ENCODE assay signal across 8 cellular contexts in genomic region chr12:6606331-6607131, GRCh38. TPM values are rescaled to one million over a fixed set of nuclear protein-coding genes. Genes with fewer than 3 reads are reported as not detected.
DNase-seq lines count a peak whose midpoint lies in the region; ATAC-seq and TF ChIP-seq lines count a peak whose summit lies in the region.

No MANE protein-coding gene starts in this region.

- H3K4me3 ChIP-seq in mesendoderm (ENCODE audit: low read length) = peak overlapping the region; percentile 39

- CTCF ChIA-PET in activated CD8-positive, alpha-beta T cell treated with anti-CD3 and anti-CD28 coated beads for 36 hours (lab: Charles Lee) = interaction anchor here (0.9 to 2.9 kb wide), 6 partner anchors 24 to 218 kb away, joined by 3 to 17 read pairs (median 6); partner anchors contain the start of gene MLF2

- ATAC-seq in activated CD8-positive, alpha-beta T cell treated with anti-CD3 and anti-CD28 coated beads for 36 hours = peak; percentile 29
- peak; percentile 12 for ATAC-seq in effector memory CD8-positive, alpha-beta T cell (replicated peaks)
- peak; percentile 43 for ATAC-seq in stimulated activated effector memory CD8-positive, alpha-beta T cell treated with anti-CD3 and anti-CD28 coated beads, Interleukin-12 subunit alpha, Interleukin-12 subunit beta, amount 100 ng/mL, for 72 hours
- no peak for ATAC-seq in HG03095 (IDR thresholded peaks at IDR 0.05; ENCODE audit: unreplicated experiment)

- intact Hi-C loops in activated CD8-positive, alpha-beta T cell treated with anti-CD3 and anti-CD28 coated beads for 36 hours (cut with micrococcal nuclease) = loop anchor here (5.0 kb wide), 1 partner anchor 34 kb away; no protein-coding TSS in a partner anchor

- H3K4ac ChIP-seq in mesendoderm (ENCODE audit: low read depth, low read length) = peak overlapping the region; percentile 90

- peaks cover 40% of the 10 kb centered on the region for H3K79me2 ChIP-seq in mesendoderm (ENCODE audit: control insufficient read depth, insufficient read depth, low read length)

- H2AK5ac ChIP-seq in mesendoderm (ENCODE audit: low read length) = no peak overlapping the region

- no peak overlapping the region for H4K5ac ChIP-seq in mesendoderm (ENCODE audit: low read length)

- no peak for TF ChIP-seq CTCF in activated CD8-positive, alpha-beta T cell treated with anti-CD3 and anti-CD28 coated beads for 36 hours (IDR thresholded peaks at IDR 0.05)

- WGBS in mesendoderm (ENCODE audit: extremely low coverage, insufficient coverage, low lambda C conversion rate) = no CpG with 5 or more reads among the region's 70 CpGs

- H3K27me3 Mint-ChIP-seq in activated CD8-positive, alpha-beta T cell treated with anti-CD3 and anti-CD28 coated beads for 36 hours = no peaks in the 10 kb centered on the region
- H3K27me3 Mint-ChIP-seq in effector memory CD8-positive, alpha-beta T cell = no peaks in the 10 kb centered on the region

- peak overlapping the region; percentile 49 for H3K4me2 ChIP-seq in mesendoderm (ENCODE audit: low read length)

- H3K9ac ChIP-seq in mesendoderm (ENCODE audit: low read length) = peak overlapping the region; percentile 88

- no peak overlapping the region for H2BK15ac ChIP-seq in mesendoderm (replicated peaks; ENCODE audit: low read depth)

- H3K36me3 Mint-ChIP-seq in activated CD8-positive, alpha-beta T cell treated with anti-CD3 and anti-CD28 coated beads for 36 hours (ENCODE audit: low read depth) = peaks cover 43% of the 10 kb centered on the region
- H3K36me3 Mint-ChIP-seq in effector memory CD8-positive, alpha-beta T cell (ENCODE audit: insufficient read depth) = peaks cover 33% of the 10 kb centered on the region
- peaks cover 47% of the 10 kb centered on the region for H3K36me3 Mint-ChIP-seq in stimulated activated effector memory CD8-positive, alpha-beta T cell treated with anti-CD3 and anti-CD28 coated beads, Interleukin-12 subunit alpha, Interleukin-12 subunit beta, amount 100 ng/mL, for 72 hours

- DNase-seq in DMS53 treated with DMSO at 0.1 percent for 48 hours (lab: John Stamatoyannopoulos, UW; ENCODE audit: unreplicated experiment) (peak; percentile 56), LHCN-M2 (ENCODE audit: low read depth) (peak; percentile 43), mesendoderm (peak; percentile 68), Kasumi-1 (lab: John Stamatoyannopoulos, UW) (no peak)
- peak; percentile 81 for DNase-seq in activated CD8-positive, alpha-beta T cell treated with anti-CD3 and anti-CD28 coated beads for 36 hours
- peak; percentile 47 to 54 (median 53) for DNase-seq in effector memory CD8-positive, alpha-beta T cell
- peak; percentile 37 to 74 for DNase-seq in stimulated activated effector memory CD8-positive, alpha-beta T cell treated with anti-CD3 and anti-CD28 coated beads, Interleukin-12 subunit alpha, Interleukin-12 subunit beta, amount 100 ng/mL, for 72 hours (ENCODE audit: low spot score in 2 of 2)

- no peak overlapping the region for H2BK5ac ChIP-seq in mesendoderm (ENCODE audit: low read length)

- peak overlapping the region; percentile 99 for H3K18ac ChIP-seq in mesendoderm (ENCODE audit: low read length)

- H3K56ac ChIP-seq in mesendoderm (ENCODE audit: low read length) = peak overlapping the region; percentile 73

- peaks cover 14% of the 10 kb centered on the region for H3K79me1 ChIP-seq in mesendoderm (ENCODE audit: low read length)

- H3K27ac Mint-ChIP-seq in activated CD8-positive, alpha-beta T cell treated with anti-CD3 and anti-CD28 coated beads for 36 hours = peak overlapping the region; percentile 88
- H3K27ac Mint-ChIP-seq in effector memory CD8-positive, alpha-beta T cell = peak overlapping the region in 1 of 2 donors; percentile 89
- H3K27ac Mint-ChIP-seq in stimulated activated effector memory CD8-positive, alpha-beta T cell treated with anti-CD3 and anti-CD28 coated beads, Interleukin-12 subunit alpha, Interleukin-12 subunit beta, amount 100 ng/mL, for 72 hours = peak overlapping the region; percentile 96

- no peaks in the 10 kb centered on the region for H3K27me3 ChIP-seq in mesendoderm (ENCODE audit: insufficient read depth, low read length, poor library complexity)

- H3K4me1 Mint-ChIP-seq in activated CD8-positive, alpha-beta T cell treated with anti-CD3 and anti-CD28 coated beads for 36 hours (ENCODE audit: low read depth) = peaks cover 55% of the 10 kb centered on the region
- peaks cover 41 to 49% of the 10 kb centered on the region in 2 donors for H3K4me1 Mint-ChIP-seq in effector memory CD8-positive, alpha-beta T cell (ENCODE audit: low read depth in 2 of 2)
- H3K4me1 Mint-ChIP-seq in stimulated activated effector memory CD8-positive, alpha-beta T cell treated with anti-CD3 and anti-CD28 coated beads, Interleukin-12 subunit alpha, Interleukin-12 subunit beta, amount 100 ng/mL, for 72 hours = peaks cover 51% of the 10 kb centered on the region

- POLR2A ChIA-PET in activated CD8-positive, alpha-beta T cell treated with anti-CD3 and anti-CD28 coated beads for 36 hours (lab: Charles Lee) = interaction anchor here (0.7 to 5.2 kb wide), 13 partner anchors 9 to 260 kb away, joined by 3 to 30 read pairs (median 5); partner anchors contain the start of genes GAPDH, NOP2, TPI1 and ZNF384

- peak overlapping the region; percentile 17 for H4K8ac ChIP-seq in mesendoderm (ENCODE audit: low read depth, low read length)

- peaks cover 6% of the 10 kb centered on the region for H3K36me3 ChIP-seq in mesendoderm (ENCODE audit: control insufficient read depth, insufficient read depth, low read length)

- peaks cover 12% of the 10 kb centered on the region for H3K4me1 ChIP-seq in mesendoderm (ENCODE audit: control insufficient read depth, low read depth, low read length)

- H3K23ac ChIP-seq in mesendoderm (ENCODE audit: low read length) = no peak overlapping the region

- H2BK120ac ChIP-seq in mesendoderm (ENCODE audit: low read depth, low read length) = peak overlapping the region; percentile 83

- peak overlapping the region; percentile 76 for H3K27ac ChIP-seq in mesendoderm (ENCODE audit: low read depth, low read length)

- no peak overlapping the region for H3K4me3 Mint-ChIP-seq in activated CD8-positive, alpha-beta T cell treated with anti-CD3 and anti-CD28 coated beads for 36 hours
- no peak overlapping the region for H3K4me3 Mint-ChIP-seq in effector memory CD8-positive, alpha-beta T cell
- no peak overlapping the region for H3K4me3 Mint-ChIP-seq in stimulated activated effector memory CD8-positive, alpha-beta T cell treated with anti-CD3 and anti-CD28 coated beads, Interleukin-12 subunit alpha, Interleukin-12 subunit beta, amount 100 ng/mL, for 72 hours

- no peaks in the 10 kb centered on the region for H3K9me3 Mint-ChIP-seq in activated CD8-positive, alpha-beta T cell treated with anti-CD3 and anti-CD28 coated beads for 36 hours
- no peaks in the 10 kb centered on the region for H3K9me3 Mint-ChIP-seq in effector memory CD8-positive, alpha-beta T cell
- no peaks in the 10 kb centered on the region for H3K9me3 Mint-ChIP-seq in stimulated activated effector memory CD8-positive, alpha-beta T cell treated with anti-CD3 and anti-CD28 coated beads, Interleukin-12 subunit alpha, Interleukin-12 subunit beta, amount 100 ng/mL, for 72 hours

RNA-seq across cellular contexts. Expression of gene CHD4, which starts 0.6 kb away (rescaled TPM):
- total RNA-seq in LHCN-M2 (2014; rRNA removed) = 200 and 240 TPM in 2 replicates
- polyA plus RNA-seq in LHCN-M2 (2012) = 106 TPM
- 100 to 1,000 TPM; 273 to 277 TPM for total RNA-seq in activated CD8-positive, alpha-beta T cell treated with anti-CD3 and anti-CD28 coated beads for 36 hours
- 145 TPM for polyA plus RNA-seq in mesendoderm (2013, experiment 1 of 2)
- polyA plus RNA-seq in mesendoderm (2013, experiment 2 of 2) = 139 TPM

RNA-seq across cellular contexts. Expression of gene LPAR5, which starts 29.2 kb away (rescaled TPM):
- not detected in 2 replicates for total RNA-seq in LHCN-M2 (2014; rRNA removed)
- polyA plus RNA-seq in LHCN-M2 (2012) = not detected
- 1 to 10 TPM; 6.6 to 8.1 TPM for total RNA-seq in activated CD8-positive, alpha-beta T cell treated with anti-CD3 and anti-CD28 coated beads for 36 hours
- polyA plus RNA-seq in mesendoderm (2013, experiment 1 of 2) = 0.37 TPM
- 0.28 TPM for polyA plus RNA-seq in mesendoderm (2013, experiment 2 of 2)

RNA-seq across cellular contexts. Expression of gene NOP2, which starts 38.4 kb away (rescaled TPM):
- total RNA-seq in LHCN-M2 (2014; rRNA removed) = 88.9 and 101 TPM in 2 replicates
- 27.3 TPM for polyA plus RNA-seq in LHCN-M2 (2012)
- 10 to 100 TPM; 87.9 to 89.4 TPM for total RNA-seq in activated CD8-positive, alpha-beta T cell treated with anti-CD3 and anti-CD28 coated beads for 36 hours
- polyA plus RNA-seq in mesendoderm (2013, experiment 1 of 2) = 68.0 TPM
- polyA plus RNA-seq in mesendoderm (2013, experiment 2 of 2) = 67.6 TPM

RNA-seq across cellular contexts. Expression of gene ACRBP, which starts 40.7 kb away (rescaled TPM):
- total RNA-seq in LHCN-M2 (2014; rRNA removed) = 0.32 TPM in 1 of 2 replicates, not detected in the other
- not detected for polyA plus RNA-seq in LHCN-M2 (2012)
- total RNA-seq in activated CD8-positive, alpha-beta T cell treated with anti-CD3 and anti-CD28 coated beads for 36 hours = 1 to 10 TPM; 1.3 to 2.0 TPM
- polyA plus RNA-seq in mesendoderm (2013, experiment 1 of 2) = 0.38 TPM
- 0.55 TPM for polyA plus RNA-seq in mesendoderm (2013, experiment 2 of 2)

RNA-seq across cellular contexts. Expression of gene IFFO1, which starts 50.7 kb away (rescaled TPM):
- 105 and 121 TPM in 2 replicates for total RNA-seq in LHCN-M2 (2014; rRNA removed)
- polyA plus RNA-seq in LHCN-M2 (2012) = 64.6 TPM
- 1 to 10 TPM; 7.8 to 8.5 TPM for total RNA-seq in activated CD8-positive, alpha-beta T cell treated with anti-CD3 and anti-CD28 coated beads for 36 hours
- 4.3 TPM for polyA plus RNA-seq in mesendoderm (2013, experiment 1 of 2)
- polyA plus RNA-seq in mesendoderm (2013, experiment 2 of 2) = 4.1 TPM

Comparison
In these comparisons a context has a peak if more than half of its experiments do, and no peak if none do; other contexts are left out.
1. DNase-seq: peak in DMS53 treated with DMSO at 0.1 percent for 48 hours (single experiment), LHCN-M2 (single experiment), activated CD8-positive, alpha-beta T cell treated with anti-CD3 and anti-CD28 coated beads for 36 hours (single experiment), effector memory CD8-positive, alpha-beta T cell (3 of 3), mesendoderm (single experiment) and stimulated activated effector memory CD8-positive, alpha-beta T cell treated with anti-CD3 and anti-CD28 coated beads, Interleukin-12 subunit alpha, Interleukin-12 subunit beta, amount 100 ng/mL, for 72 hours (2 of 2); none in Kasumi-1 (0 of 2).